In the genomic region with DNA sequence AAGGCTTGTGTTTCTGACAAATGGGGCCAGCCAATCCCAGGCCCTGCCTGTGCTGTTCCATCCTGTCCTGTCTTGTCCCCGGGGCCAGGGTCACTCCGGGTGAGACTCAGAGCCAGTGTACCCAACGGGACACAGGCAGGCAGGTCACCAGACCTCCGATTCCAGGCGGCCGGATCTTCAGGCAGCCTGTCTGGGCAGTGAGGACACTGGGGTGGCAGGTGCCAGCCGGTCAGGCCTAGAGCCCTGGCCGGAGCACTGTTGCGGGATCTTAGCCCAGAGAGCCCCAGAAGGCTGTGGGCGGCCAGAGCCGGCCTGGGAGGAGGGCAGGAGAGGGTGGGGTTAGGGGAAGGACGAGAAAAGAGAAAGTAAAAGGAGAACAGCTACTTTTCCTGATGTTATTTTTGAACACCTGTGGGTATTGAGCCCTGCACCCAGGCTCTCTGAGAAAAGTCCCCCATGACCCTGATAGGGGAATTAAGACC, we compare ENCODE assay signal across 7 cellular contexts. TPM values are rescaled to one million over a fixed set of nuclear protein-coding genes. Genes with fewer than 3 reads are reported as not detected.
A peak's percentile ranks its signal among the peaks of the same experiment; 100 is the strongest.
DNase-seq lines count a peak whose midpoint lies in the region; ATAC-seq, FAIRE-seq and TF ChIP-seq lines count a peak whose summit lies in the region.

No MANE protein-coding gene starts in this region.

- peak overlapping the region; percentile 71 for H3K27ac Mint-ChIP-seq in activated T-helper 17 cell treated with anti-CD3 and anti-CD28 coated beads, Interleukin-2, amount 50 U/mL, for 72 hours

- no peak for TF ChIP-seq POLR2A in spleen (IDR thresholded peaks at IDR 0.05)

- H3K9me3 ChIP-seq in hepatocyte (ENCODE audit: low read depth) (no peaks in the 10 kb centered on the region), spleen (no peaks in the 10 kb centered on the region)

- DNase-seq in GM18507 (ENCODE audit: extremely low spot score, insufficient read length, low read depth) (no peak), hepatocyte (ENCODE audit: low spot score) (peak; percentile 44), spleen (peak; percentile 92), SK-N-DZ (ENCODE audit: low spot score) (no peak), NCI-H2029 (lab: John Stamatoyannopoulos, UW) (no peak)

- H3K79me2 ChIP-seq in hepatocyte: no peaks in the 10 kb centered on the region

- H3K4me3 ChIP-seq in hepatocyte (no peak overlapping the region), spleen (peak overlapping the region in 7 of 8 donors; percentile 9 to 77 (median 55))

- H2AFZ ChIP-seq in hepatocyte: no peak overlapping the region

- no peaks in the 10 kb centered on the region for H3K9me2 ChIP-seq in hepatocyte (replicated peaks; ENCODE audit: insufficient read depth)

- H3K4me1 ChIP-seq in hepatocyte (ENCODE audit: insufficient read depth): peaks cover 43% of the 10 kb centered on the region
- H3K4me1 ChIP-seq in spleen: peaks cover 44 to 98% (median 69%) of the 10 kb centered on the region in 6 donors

- peak; percentile 88 for FAIRE-seq in GM18507 (lab: Jason Lieb, UNC)

- H3K27ac ChIP-seq in hepatocyte (peak overlapping the region; percentile 100), spleen (peak overlapping the region; percentile 98 to 100 (median 99))

- no peaks in the 10 kb centered on the region for H3K36me3 Mint-ChIP-seq in activated T-helper 17 cell treated with anti-CD3 and anti-CD28 coated beads, Interleukin-2, amount 50 U/mL, for 72 hours (ENCODE audit: low read depth)

- no peaks in the 10 kb centered on the region for H3K9me3 Mint-ChIP-seq in activated T-helper 17 cell treated with anti-CD3 and anti-CD28 coated beads, Interleukin-2, amount 50 U/mL, for 72 hours

- H3K36me3 ChIP-seq in hepatocyte (replicated peaks; ENCODE audit: insufficient read depth, low read depth) (no peaks in the 10 kb centered on the region), spleen (no peaks in the 10 kb centered on the region)

- H3K27me3 Mint-ChIP-seq in activated T-helper 17 cell treated with anti-CD3 and anti-CD28 coated beads, Interleukin-2, amount 50 U/mL, for 72 hours: no peaks in the 10 kb centered on the region

- TF ChIP-seq CTCF in hepatocyte (IDR thresholded peaks at IDR 0.05; ENCODE audit: poor library complexity) (no peak), spleen (IDR thresholded peaks at IDR 0.05 in 8 of 11, conservative IDR thresholded peaks at IDR 0.05 in 3 of 11) (no peak)

- H3K4me3 Mint-ChIP-seq in activated T-helper 17 cell treated with anti-CD3 and anti-CD28 coated beads, Interleukin-2, amount 50 U/mL, for 72 hours: peak overlapping the region; percentile 78

- peaks cover 16% of the 10 kb centered on the region for H3K4me1 Mint-ChIP-seq in activated T-helper 17 cell treated with anti-CD3 and anti-CD28 coated beads, Interleukin-2, amount 50 U/mL, for 72 hours

- H3K27me3 ChIP-seq in hepatocyte (no peaks in the 10 kb centered on the region), spleen (replicated peaks in 1 of 7) (peaks cover 0 to 10% (median 3%) of the 10 kb centered on the region in 7 donors)

- ATAC-seq in HG03064 (IDR thresholded peaks at IDR 0.05; ENCODE audit: low read depth, unreplicated experiment): peak; percentile 37
- no peak for ATAC-seq in activated T-helper 17 cell treated with anti-CD3 and anti-CD28 coated beads, Interleukin-2, amount 50 U/mL, for 72 hours (replicated peaks)

- H4K20me1 ChIP-seq in hepatocyte (ENCODE audit: insufficient read depth, poor library complexity, severe bottlenecking): no peaks in the 10 kb centered on the region

- intact Hi-C loops in spleen (cut with DNase I; ENCODE audit: low total_unique reads): no loop called here

- H3K4me2 ChIP-seq in hepatocyte: peak overlapping the region; percentile 59

- WGBS in hepatocyte (ENCODE audit: low lambda C conversion rate, missing lambda C conversion rate): 78% methylated on average over 12 of the region's 12 CpGs
- WGBS in spleen, 5 donors: 8 to 16% (median 11%) methylated on average over 12 of the region's 12 CpGs

RNA-seq across cellular contexts. Expression of a gene that starts 27.6 kb away (rescaled TPM):
- over 10,000 TPM in 1 of 2 donors, 1,000 to 10,000 TPM in 1; 7,579 to 12,358 TPM for total RNA-seq in activated T-helper 17 cell treated with anti-CD3 and anti-CD28 coated beads, Interleukin-2, amount 50 U/mL, for 72 hours
- 1,721 and 2,048 TPM in 2 replicates for total RNA-seq in hepatocyte
- 6,911 and 7,012 TPM in 2 replicates for polyA plus RNA-seq in hepatocyte
- 1,000 to 10,000 TPM; 3,529 to 8,565 (median 4,739) TPM for total RNA-seq in spleen
- 1,000 to 10,000 TPM; 5,220 to 6,605 (median 5,389) TPM for polyA plus RNA-seq in spleen
- polyA plus RNA-seq in SK-N-DZ (2014; cell fraction: cytosol; rRNA removed): 1,790 and 2,058 TPM in 2 replicates
- 1,150 and 2,442 TPM in 2 replicates for polyA plus RNA-seq in SK-N-DZ (2014; cell fraction: nucleus; rRNA removed)

RNA-seq across cellular contexts. Expression of a gene that starts 34.7 kb away (rescaled TPM):
- 10 to 100 TPM in 1 of 2 donors, 1 to 10 TPM in 1; 9.4 to 30.2 TPM for total RNA-seq in activated T-helper 17 cell treated with anti-CD3 and anti-CD28 coated beads, Interleukin-2, amount 50 U/mL, for 72 hours
- total RNA-seq in hepatocyte: 82.9 and 117 TPM in 2 replicates
- 120 and 132 TPM in 2 replicates for polyA plus RNA-seq in hepatocyte
- 100 to 1,000 TPM in 4 of 7 donors, 10 to 100 TPM in 3; 63.8 to 162 (median 101) TPM for total RNA-seq in spleen
- 10 to 100 TPM; 31.9 to 72.1 (median 33.5) TPM for polyA plus RNA-seq in spleen
- 513 and 629 TPM in 2 replicates for polyA plus RNA-seq in SK-N-DZ (2014; cell fraction: cytosol; rRNA removed)
- 276 and 299 TPM in 2 replicates for polyA plus RNA-seq in SK-N-DZ (2014; cell fraction: nucleus; rRNA removed)

RNA-seq across cellular contexts. Expression of a gene that starts 44.4 kb away (rescaled TPM):
- total RNA-seq in activated T-helper 17 cell treated with anti-CD3 and anti-CD28 coated beads, Interleukin-2, amount 50 U/mL, for 72 hours: 10 to 100 TPM in 1 of 2 donors, 1 to 10 TPM in 1; 6.6 to 13.2 TPM
- total RNA-seq in hepatocyte (3.1 and 4.2 TPM in 2 replicates), spleen (10 to 100 TPM in 4 of 7 donors, 1 to 10 TPM in 3; 7.8 to 11.7 (median 10.2) TPM)
- polyA plus RNA-seq in hepatocyte (3.2 and 4.0 TPM in 2 replicates), spleen (1 to 10 TPM in 2 of 3 donors, under 1 TPM in 1; 0.59 to 2.3 (median 1.0) TPM)
- 6.6 and 10.6 TPM in 2 replicates for polyA plus RNA-seq in SK-N-DZ (2014; cell fraction: cytosol; rRNA removed)
- polyA plus RNA-seq in SK-N-DZ (2014; cell fraction: nucleus; rRNA removed): 4.4 and 5.9 TPM in 2 replicates

Comparison
In these comparisons a context has a peak if more than half of its experiments do, and no peak if none do; other contexts are left out.
1. DNase-seq: peak in hepatocyte (single experiment) and spleen (single experiment); none in GM18507 (single experiment), SK-N-DZ (single experiment) and NCI-H2029 (single experiment).